Comparison of ENCODE assay signal across 22 cellular contexts in genomic region chr1:59428828-59429227, GRCh38.
DNase-seq lines count a peak whose midpoint lies in the region; ATAC-seq and TF ChIP-seq lines count a peak whose summit lies in the region.
"Had no signal": no experiment of that assay in that cellular context is flagged by ENCODE, and none has a peak within 500 bp of the region (broad histone marks: within the 10 kb centered on the region; RNA-seq: fewer than 3 reads in every experiment).

No MANE protein-coding gene starts in this region.

- no peak overlapping the region for H3K18ac ChIP-seq in mesenchymal stem cell (ENCODE audit: low read depth in 1 of 2, low read length in 2 of 2)

- ATAC-seq in gastrocnemius medialis (no peak), T-cell (replicated peaks in 1 of 4) (no peak), GM21619 (IDR thresholded peaks at IDR 0.05; ENCODE audit: unreplicated experiment) (no peak)
- ATAC-seq in activated CD4-positive, CD25-positive, alpha-beta regulatory T cell treated with anti-CD3 and anti-CD28 coated beads, Interleukin-2, amount 50 U/mL, for 24 hours, result no peak
- ATAC-seq: GM23338, HepG2, Right ventricle myocardium inferior had no signal

- 94% methylated on average over 6 of the region's 6 CpGs for WGBS in mesenchymal stem cell

- no peaks in the 10 kb centered on the region for H3K79me1 ChIP-seq in mesenchymal stem cell (replicated peaks; ENCODE audit: low read length, poor library complexity, severe bottlenecking)

- no peak overlapping the region for H3K14ac ChIP-seq in mesenchymal stem cell (ENCODE audit: low read length in 2 of 2)

- DNase-seq in NCI-H748 (lab: John Stamatoyannopoulos, UW; ENCODE audit: unreplicated experiment) (peak; percentile 4), NCI-H748 treated with DMSO at 0.1 percent for 48 hours (lab: John Stamatoyannopoulos, UW) (no peak), mesenchymal stem cell (no peak), gastrocnemius medialis (no peak), NCI-H1048 (lab: John Stamatoyannopoulos, UW) (no peak), T-cell (no peak)
- DNase-seq: DMS79 treated with DMSO at 0.1 percent for 48 hours, KBM-7, MM.1S, NCI-H1092, NCI-H1436 treated with DMSO at 0.1 percent for 48 hours, NCI-H1930, NCI-H2227 treated with DMSO at 0.1 percent for 48 hours, NCI-H524 had no signal

- no peak overlapping the region for H4K8ac ChIP-seq in mesenchymal stem cell (ENCODE audit: low read length)

- CTCF ChIA-PET in T-cell (lab: Charles Lee), result no interaction called here

- POLR2A ChIA-PET in T-cell (lab: Charles Lee), result no interaction called here

- H4K91ac ChIP-seq in mesenchymal stem cell (ENCODE audit: low read length), result no peak overlapping the region

- no peak overlapping the region for H2AFZ ChIP-seq in mesenchymal stem cell (ENCODE audit: low read depth, low read length)
- H2AFZ ChIP-seq: GM23338 had no signal

- no peaks in the 10 kb centered on the region for H3K27me3 Mint-ChIP-seq in T-cell

- peak overlapping the region; percentile 53 for H2AK5ac ChIP-seq in mesenchymal stem cell (ENCODE audit: low read length, severe bottlenecking)

- H3K27me3 ChIP-seq in mesenchymal stem cell (ENCODE audit: control insufficient read depth in 1 of 2, insufficient read depth in 1 of 2, low read length in 2 of 2) (no peaks in the 10 kb centered on the region), gastrocnemius medialis (no peaks in the 10 kb centered on the region)

- H2BK12ac ChIP-seq in mesenchymal stem cell (ENCODE audit: low read length in 2 of 2), result no peak overlapping the region

- intact Hi-C loops in gastrocnemius medialis (cut with DNase I; ENCODE audit: low total_unique reads), result loop anchor here (5.0 to 10.0 kb wide), 4 partner anchors 68 to 644 kb away; partner anchors contain the start of gene JUN

- H3K36me3 Mint-ChIP-seq in T-cell, result peaks cover 2% of the 10 kb centered on the region

- H3K4ac ChIP-seq in mesenchymal stem cell (ENCODE audit: low read depth in 1 of 2, low read length in 2 of 2), result no peak overlapping the region

- no peak overlapping the region for H3K4me2 ChIP-seq in mesenchymal stem cell (ENCODE audit: low read length, poor library complexity, severe bottlenecking)
- H3K4me2 ChIP-seq: GM23338 had no signal

- no peak overlapping the region for H2BK15ac ChIP-seq in mesenchymal stem cell (ENCODE audit: low read depth, poor library complexity, severe bottlenecking)

- in situ Hi-C loops in gastrocnemius medialis (cut with MboI; ENCODE audit: low sequenced_read_pairs in 4 of 4), result loop anchor here in 2 of 4 donors (10.0 to 25.0 kb wide), 2 partner anchors 258 to 534 kb away; no protein-coding TSS in a partner anchor

- H3K4me1 ChIP-seq in mesenchymal stem cell (ENCODE audit: control insufficient read depth, insufficient read depth, low read depth, low read length) (peaks cover 11% of the 10 kb centered on the region), gastrocnemius medialis (peaks cover 61 to 74% of the 10 kb centered on the region in 2 donors)
- H3K4me1 ChIP-seq: HAP-1 had no signal

- H3K4me1 Mint-ChIP-seq in T-cell, result no peaks in the 10 kb centered on the region
- H3K4me1 Mint-ChIP-seq: GM23338 had no signal

- H3K27ac Mint-ChIP-seq in T-cell, result no peak overlapping the region
- H3K27ac Mint-ChIP-seq: GM23338 had no signal

- no peak overlapping the region for H3K9ac ChIP-seq in mesenchymal stem cell (ENCODE audit: low read length)

- TF ChIP-seq POLR2A in gastrocnemius medialis (IDR thresholded peaks at IDR 0.05), result no peak

- H3K9me3 Mint-ChIP-seq in T-cell, result no peaks in the 10 kb centered on the region
- H3K9me3 Mint-ChIP-seq: GM23338 had no signal

- H3K27ac ChIP-seq in mesenchymal stem cell (ENCODE audit: low read length, poor library complexity, severe bottlenecking) (no peak overlapping the region), gastrocnemius medialis (peak overlapping the region; percentile 71 to 90 (median 88))
- H3K27ac ChIP-seq: C4-2B, HL-60 had no signal

- no peaks in the 10 kb centered on the region for H3K36me3 ChIP-seq in mesenchymal stem cell (ENCODE audit: control insufficient read depth in 1 of 2, insufficient read depth in 2 of 2, low read depth in 1 of 2, low read length in 2 of 2)
- H3K36me3 ChIP-seq in gastrocnemius medialis, result no peaks in the 10 kb centered on the region
- H3K36me3 ChIP-seq: HAP-1 had no signal

- H2BK5ac ChIP-seq in mesenchymal stem cell (ENCODE audit: low read depth, low read length, poor library complexity, severe bottlenecking), result no peak overlapping the region

- no peak for TF ChIP-seq CTCF in gastrocnemius medialis (IDR thresholded peaks at IDR 0.05 in 4 of 5, conservative IDR thresholded peaks at IDR 0.05 in 1 of 5)

- no peaks in the 10 kb centered on the region for H3K9me3 ChIP-seq in mesenchymal stem cell (ENCODE audit: control insufficient read depth, low read length)
- H3K9me3 ChIP-seq in gastrocnemius medialis, result no peaks in the 10 kb centered on the region
- H3K9me3 ChIP-seq: HAP-1 had no signal

- no peak overlapping the region for H3K23ac ChIP-seq in mesenchymal stem cell (ENCODE audit: low read length in 2 of 2)

- H2BK120ac ChIP-seq in mesenchymal stem cell (ENCODE audit: low read depth, low read length), result peak overlapping the region; percentile 11

- no peak overlapping the region for H3K4me3 ChIP-seq in mesenchymal stem cell (ENCODE audit: insufficient read depth in 1 of 2, low read depth in 1 of 2, low read length in 2 of 2)
- H3K4me3 ChIP-seq in gastrocnemius medialis, result no peak overlapping the region
- H3K4me3 ChIP-seq: GM23338, HAP-1 had no signal

- H3K4me3 Mint-ChIP-seq in T-cell, result no peak overlapping the region
- H3K4me3 Mint-ChIP-seq: GM23338 had no signal
